Comparison of ENCODE assay signal across 8 cellular contexts in genomic region chr3:126476166-126476975, GRCh38. TPM values are rescaled to one million over a fixed set of nuclear protein-coding genes. Genes with fewer than 3 reads are reported as not detected.
DNase-seq lines count a peak whose midpoint lies in the region; ATAC-seq and TF ChIP-seq lines count a peak whose summit lies in the region.

No MANE protein-coding gene starts in this region.

- peaks cover 13% of the 10 kb centered on the region for H3K79me1 ChIP-seq in neuronal stem cell (ENCODE audit: low read depth, low read length)

- H4K91ac ChIP-seq in neuronal stem cell (ENCODE audit: low read depth, low read length, poor library complexity), result no peak overlapping the region

- peak overlapping the region; percentile 86 for H3K14ac ChIP-seq in neuronal stem cell (ENCODE audit: low read length)

- DNase-seq in activated T-cell treated with anti-CD3 and anti-CD28 coated beads, Interleukin-2, amount 50 U/mL, for 24 hours, result peak; percentile 84
- DNase-seq in activated T-cell treated with anti-CD3 and anti-CD28 coated beads, Interleukin-2, amount 50 U/mL, for 1 hour, result no peak
- DNase-seq in NCI-H2029 (lab: John Stamatoyannopoulos, UW) (peak; percentile 47), foreskin fibroblast (no peak), neuronal stem cell (ENCODE audit: low spot score) (peak; percentile 41), RKO (ENCODE audit: low spot score) (no peak)
- peak; percentile 83 for DNase-seq in activated CD8-positive, alpha-beta memory T cell treated with anti-CD3 and anti-CD28 coated beads, Interleukin-2, amount 50 U/mL, for 48 hours

- no peak for TF ChIP-seq CTCF in foreskin fibroblast (IDR thresholded peaks at IDR 0.05; ENCODE audit: low read depth, low read length)

- peak overlapping the region; percentile 96 for H3K23ac ChIP-seq in neuronal stem cell (ENCODE audit: low read depth, low read length, poor library complexity)

- no peak overlapping the region for H3K27ac ChIP-seq in neuronal stem cell (replicated peaks; ENCODE audit: low read length)

- H3K4ac ChIP-seq in neuronal stem cell (ENCODE audit: low read length), result no peak overlapping the region

- H3K4me3 ChIP-seq in foreskin fibroblast (ENCODE audit: low read depth in 1 of 2, low read length in 2 of 2) (peak overlapping the region; percentile 78 to 97), neuronal stem cell (ENCODE audit: low read length in 2 of 2) (peak overlapping the region; percentile 45 to 86)

- peak overlapping the region; percentile 87 for H3K27ac Mint-ChIP-seq in activated T-cell treated with anti-CD3 and anti-CD28 coated beads, Interleukin-2, amount 50 U/mL, for 24 hours

- peak overlapping the region; percentile 91 for H3K18ac ChIP-seq in neuronal stem cell (ENCODE audit: low read length)

- no CpG with 5 or more reads among the region's 63 CpGs for WGBS in neuronal stem cell (ENCODE audit: extremely low coverage in 2 of 2, insufficient read length in 2 of 2, insufficient replicate concordance in 1 of 2), 2 donors

- peak; percentile 21 for ATAC-seq in HG02852 (IDR thresholded peaks at IDR 0.05; ENCODE audit: unreplicated experiment)

- H3K9me3 ChIP-seq in neuronal stem cell (replicated peaks in 1 of 2; ENCODE audit: control insufficient read depth in 2 of 2, insufficient read depth in 1 of 2, low read depth in 1 of 2, low read length in 2 of 2), result no peaks in the 10 kb centered on the region

- peaks cover 0 to 4% (median 0%) of the 10 kb centered on the region in 3 experiments for H3K27me3 ChIP-seq in neuronal stem cell (ENCODE audit: control insufficient read depth in 3 of 3, insufficient read depth in 3 of 3, low read depth in 1 of 3, low read length in 3 of 3)

- peak overlapping the region; percentile 53 for H2AK5ac ChIP-seq in neuronal stem cell (ENCODE audit: low read depth, low read length)

- peaks cover 8 to 24% of the 10 kb centered on the region in 2 donors for H3K36me3 ChIP-seq in neuronal stem cell (replicated peaks in 1 of 2; ENCODE audit: control insufficient read depth in 2 of 2, insufficient read depth in 2 of 2, low read length in 2 of 2)

- H3K9me3 Mint-ChIP-seq in activated T-cell treated with anti-CD3 and anti-CD28 coated beads, Interleukin-2, amount 50 U/mL, for 24 hours, result no peaks in the 10 kb centered on the region

- H2BK12ac ChIP-seq in neuronal stem cell (ENCODE audit: low read length), result peak overlapping the region; percentile 65

- peak overlapping the region; percentile 91 for H2AFZ ChIP-seq in neuronal stem cell (ENCODE audit: low read length)

- H2BK120ac ChIP-seq in neuronal stem cell (ENCODE audit: low read depth, low read length), result no peak overlapping the region

- peak overlapping the region; percentile 69 for H2BK15ac ChIP-seq in neuronal stem cell (ENCODE audit: low read length)

- peak overlapping the region; percentile 64 for H3K9ac ChIP-seq in neuronal stem cell (ENCODE audit: low read depth, low read length, poor library complexity)

- H3K4me2 ChIP-seq in neuronal stem cell (ENCODE audit: insufficient read depth, low read length, poor library complexity, severe bottlenecking), result peak overlapping the region; percentile 72

- peaks cover 20 to 23% of the 10 kb centered on the region in 2 donors for H3K4me1 ChIP-seq in neuronal stem cell (ENCODE audit: control insufficient read depth in 2 of 2, insufficient read depth in 1 of 2, low read depth in 1 of 2, low read length in 2 of 2)

- peak overlapping the region; percentile 80 for H3K4me3 Mint-ChIP-seq in activated T-cell treated with anti-CD3 and anti-CD28 coated beads, Interleukin-2, amount 50 U/mL, for 24 hours

- no peaks in the 10 kb centered on the region for H3K27me3 Mint-ChIP-seq in activated T-cell treated with anti-CD3 and anti-CD28 coated beads, Interleukin-2, amount 50 U/mL, for 24 hours

- no peak overlapping the region for H2BK5ac ChIP-seq in neuronal stem cell (ENCODE audit: low read length)

- peaks cover 37% of the 10 kb centered on the region for H3K4me1 Mint-ChIP-seq in activated T-cell treated with anti-CD3 and anti-CD28 coated beads, Interleukin-2, amount 50 U/mL, for 24 hours (ENCODE audit: low read depth)

- peaks cover 33% of the 10 kb centered on the region for H3K36me3 Mint-ChIP-seq in activated T-cell treated with anti-CD3 and anti-CD28 coated beads, Interleukin-2, amount 50 U/mL, for 24 hours (ENCODE audit: low read depth)

- no peak overlapping the region for H4K8ac ChIP-seq in neuronal stem cell (ENCODE audit: low read depth, low read length)

RNA-seq across cellular contexts. Expression of gene ZXDC, which starts 0.7 kb away (rescaled TPM):
- 9.3 TPM for polyA plus RNA-seq in neuronal stem cell (2013, experiment 1 of 2)
- 9.8 TPM for polyA plus RNA-seq in neuronal stem cell (2013, experiment 2 of 2)

RNA-seq across cellular contexts. Expression of gene UROC1, which starts 41.2 kb away (rescaled TPM):
- polyA plus RNA-seq in neuronal stem cell (2013, experiment 1 of 2), result not detected
- polyA plus RNA-seq in neuronal stem cell (2013, experiment 2 of 2), result 0.03 TPM

RNA-seq across cellular contexts. Expression of gene CHST13, which starts 47.6 kb away (rescaled TPM):
- polyA plus RNA-seq in neuronal stem cell (2013, experiment 1 of 2), result 1.4 TPM
- polyA plus RNA-seq in neuronal stem cell (2013, experiment 2 of 2), result 1.6 TPM

Comparison
In these comparisons a context has a peak if more than half of its experiments do, and no peak if none do; other contexts are left out.
1. DNase-seq: peak in activated T-cell treated with anti-CD3 and anti-CD28 coated beads, Interleukin-2, amount 50 U/mL, for 24 hours (single experiment), NCI-H2029 (single experiment), activated CD8-positive, alpha-beta memory T cell treated with anti-CD3 and anti-CD28 coated beads, Interleukin-2, amount 50 U/mL, for 48 hours (single experiment) and neuronal stem cell (single experiment); none in activated T-cell treated with anti-CD3 and anti-CD28 coated beads, Interleukin-2, amount 50 U/mL, for 1 hour (single experiment), foreskin fibroblast (0 of 2) and RKO (single experiment).